In genomic region chr22:46849951-46850350, GRCh38 we compare ENCODE assay signal across 24 cellular contexts.
"Had no signal": no experiment of that assay in that cellular context is flagged by ENCODE, and none has a peak within 500 bp of the region (broad histone marks: within the 10 kb centered on the region; RNA-seq: fewer than 3 reads in every experiment).

No MANE protein-coding gene starts in this region.

- H3K4me1 ChIP-seq: neural progenitor cell, prostate gland, tibial artery had no signal

- H3K27ac ChIP-seq: esophagus squamous epithelium, heart right ventricle, lower lobe of right lung, neural progenitor cell, prostate gland, right atrium auricular region, sigmoid colon, testis, tibial artery had no signal

- H3K4me3 ChIP-seq: esophagus squamous epithelium, heart right ventricle, lower lobe of right lung, neural progenitor cell, prostate gland, right atrium auricular region, sigmoid colon, testis, tibial artery had no signal

- H3K27me3 Mint-ChIP-seq: dendritic cell treated with granulocyte-macrophage colony-stimulating factor and Interleukin-4, amounts not matched to agents 40 ng/mL and 50 ng/mL, for 4 days; memory B cell; stimulated activated memory B cell treated with anti-CD40 and anti-IgM and Interleukin-4, amounts not matched to agents 10 μg/mL and 1 μg/mL and 100 μg/mL, for 72 hours; type B pancreatic cell had no signal

- H3K4me3 Mint-ChIP-seq: dendritic cell treated with granulocyte-macrophage colony-stimulating factor and Interleukin-4, amounts not matched to agents 40 ng/mL and 50 ng/mL, for 4 days; immature natural killer cell; memory B cell; nephron; neural progenitor cell; stimulated activated memory B cell treated with anti-CD40 and anti-IgM and Interleukin-4, amounts not matched to agents 10 μg/mL and 1 μg/mL and 100 μg/mL, for 72 hours; type B pancreatic cell had no signal

- H3K36me3 ChIP-seq: neural progenitor cell, prostate gland, right atrium auricular region, sigmoid colon had no signal

- H3K9me3 ChIP-seq: esophagus squamous epithelium, heart right ventricle, lower lobe of right lung, prostate gland, right atrium auricular region, sigmoid colon, testis, tibial artery had no signal

- H3K9ac ChIP-seq: neural progenitor cell had no signal

- H3K4me2 ChIP-seq: neural progenitor cell had no signal

- ATAC-seq: heart right ventricle; left ventricle myocardium superior; lower lobe of right lung; stimulated activated memory B cell treated with anti-CD40 and anti-IgM and Interleukin-4, amounts not matched to agents 10 μg/mL and 1 μg/mL and 100 μg/mL, for 72 hours; stimulated activated naive CD8-positive, alpha-beta T cell treated with anti-CD3 and anti-CD28 coated beads, Interleukin-15, Interleukin-2, amounts not matched to agents 100 U/mL and 50 U/mL, for 24 hours had no signal

- DNase-seq: effector CD8-positive, alpha-beta T cell; esophagus squamous epithelium; foreskin melanocyte; glutamatergic neuron; heart right ventricle; hippocampal formation; immature natural killer cell; left ventricle myocardium superior; lower lobe of right lung; sigmoid colon; stimulated activated CD4-positive, alpha-beta T cell treated with anti-CD3 and anti-CD28 coated beads, Interleukin-2, amount 100 ng/mL, for 24 hours; stimulated activated CD4-positive, alpha-beta T cell treated with anti-CD3 and anti-CD28 coated beads, Interleukin-4, amount 100 ng/mL, for 4 hours; stimulated activated naive CD8-positive, alpha-beta T cell treated with anti-CD3 and anti-CD28 coated beads, Interleukin-15, Interleukin-2, amounts not matched to agents 100 U/mL and 50 U/mL, for 24 hours; substantia nigra; testis; tibial artery had no signal

- H3K27ac Mint-ChIP-seq: dendritic cell treated with granulocyte-macrophage colony-stimulating factor and Interleukin-4, amounts not matched to agents 40 ng/mL and 50 ng/mL, for 4 days; memory B cell; nephron; neural progenitor cell; stimulated activated memory B cell treated with anti-CD40 and anti-IgM and Interleukin-4, amounts not matched to agents 10 μg/mL and 1 μg/mL and 100 μg/mL, for 72 hours; type B pancreatic cell had no signal

- H2AFZ ChIP-seq: neural progenitor cell had no signal

- H3K27me3 ChIP-seq: esophagus squamous epithelium, heart right ventricle, neural progenitor cell, right atrium auricular region, sigmoid colon, testis, tibial artery had no signal

- H3K9me3 Mint-ChIP-seq: dendritic cell treated with granulocyte-macrophage colony-stimulating factor and Interleukin-4, amounts not matched to agents 40 ng/mL and 50 ng/mL, for 4 days; memory B cell; nephron; neural progenitor cell; stimulated activated memory B cell treated with anti-CD40 and anti-IgM and Interleukin-4, amounts not matched to agents 10 μg/mL and 1 μg/mL and 100 μg/mL, for 72 hours; type B pancreatic cell had no signal
